ENCODE assay signal across 8 cellular contexts in genomic region chr4:28334221-28334620, GRCh38.
"Had no signal": no experiment of that assay in that cellular context is flagged by ENCODE, and none has a peak within 500 bp of the region (broad histone marks: within the 10 kb centered on the region; RNA-seq: fewer than 3 reads in every experiment).

No MANE protein-coding gene starts in this region.

- H3K4me3 ChIP-seq: GM23338, K562 had no signal

- H3K4me2 ChIP-seq: GM23338 had no signal

- FAIRE-seq: H1, H54, HTR-8/SVneo, K562 had no signal

- ATAC-seq: GM23338, K562 had no signal

- H2AFZ ChIP-seq: GM23338 had no signal

- DNase-seq: H9, HCEC 1CT, IMR-90 had no signal
